1 cellular context compared by ENCODE assay signal in genomic region chr1:27489973-27490741, GRCh38.
TF ChIP-seq lines count a peak whose summit lies in the region.

Gene WASF2 (minus strand): TSS chr1:27490167. CDS start chr1:27428890, 61,277 bp downstream.

TF ChIP-seq in HepG2, 621 proteins besides CTCF, POLR2A, EP300 and RAD21 (continued from another document and continues in another):
- no peak for TF ChIP-seq ZNF280D (CRISPR knock-in tag; IDR thresholded peaks at IDR 0.05)
- TF ChIP-seq ZMAT5 (CRISPR knock-in tag; IDR thresholded peaks at IDR 0.05; ENCODE audit: borderline replicate concordance, low read depth) = no peak
- 0 out of 2 replicates have a peak, but pooled peaks have one; percentile 50 for TF ChIP-seq SATB2 (CRISPR knock-in tag; IDR thresholded peaks at IDR 0.05)
- TF ChIP-seq ZEB1 (IDR thresholded peaks at IDR 0.05; ENCODE audit: insufficient replicate concordance, low read depth) = peak; percentile 64
- TF ChIP-seq PLRG1 (conservative IDR thresholded peaks at IDR 0.05) = no peak
- no peak for TF ChIP-seq FUBP1 (CRISPR knock-in tag; IDR thresholded peaks at IDR 0.05; ENCODE audit: borderline replicate concordance)
- no peak for TF ChIP-seq MAFG (CRISPR knock-in tag; IDR thresholded peaks at IDR 0.05)
- TF ChIP-seq ZNF34 (CRISPR knock-in tag; IDR thresholded peaks at IDR 0.05; ENCODE audit: borderline replicate concordance) = peak; percentile 80; the same call in 1 of the 2 replicates
- TF ChIP-seq ZNF720 (CRISPR knock-in tag; IDR thresholded peaks at IDR 0.05) = no peak
- TF ChIP-seq ZBTB21 (CRISPR knock-in tag; IDR thresholded peaks at IDR 0.05) = peak; percentile 42; the same call in 1 of the 2 replicates
- TF ChIP-seq HMG20A (CRISPR knock-in tag; IDR thresholded peaks at IDR 0.05; ENCODE audit: borderline replicate concordance) = no peak
- TF ChIP-seq ARHGAP35 (CRISPR knock-in tag; IDR thresholded peaks at IDR 0.05; ENCODE audit: borderline replicate concordance) = no peak
- TF ChIP-seq ZNF136 (CRISPR knock-in tag; IDR thresholded peaks at IDR 0.05; ENCODE audit: low read depth) = 0 out of 2 replicates have a peak, but pooled peaks have one; percentile 48
- no peak for TF ChIP-seq PHB2 (IDR thresholded peaks at IDR 0.05; ENCODE audit: partially characterized antibody)
- TF ChIP-seq RFX3 (CRISPR knock-in tag; IDR thresholded peaks at IDR 0.05) = no peak
- no peak for TF ChIP-seq MEIS1 (CRISPR knock-in tag; IDR thresholded peaks at IDR 0.05; ENCODE audit: borderline replicate concordance)
- TF ChIP-seq ZBTB10 (CRISPR knock-in tag; IDR thresholded peaks at IDR 0.05; ENCODE audit: borderline replicate concordance) = no peak
- peak; percentile 91 for TF ChIP-seq GMEB1 (CRISPR knock-in tag; IDR thresholded peaks at IDR 0.05; ENCODE audit: borderline replicate concordance)
- no peak for TF ChIP-seq RFX5 (IDR thresholded peaks at IDR 0.05; ENCODE audit: low read depth, low read length)
- peak; percentile 11; the same call in 1 of the 2 replicates for TF ChIP-seq ZNF143 (CRISPR knock-in tag; IDR thresholded peaks at IDR 0.05)
- TF ChIP-seq NFIB (CRISPR knock-in tag; IDR thresholded peaks at IDR 0.05; ENCODE audit: borderline replicate concordance) = no peak
- TF ChIP-seq MBNL3 (CRISPR knock-in tag; conservative IDR thresholded peaks at IDR 0.05) = no peak
- no peak for TF ChIP-seq ZFP37 (CRISPR knock-in tag; IDR thresholded peaks at IDR 0.05; ENCODE audit: borderline replicate concordance)
- no peak for TF ChIP-seq GTF2F1 (IDR thresholded peaks at IDR 0.05; ENCODE audit: low read length)
- peak; percentile 100 for TF ChIP-seq PRDM10 (CRISPR knock-in tag; IDR thresholded peaks at IDR 0.05; ENCODE audit: low read depth)
- TF ChIP-seq ZNF577 (CRISPR knock-in tag; IDR thresholded peaks at IDR 0.05; ENCODE audit: borderline replicate concordance, low read depth) = no peak
- TF ChIP-seq ZNF501 (CRISPR knock-in tag; IDR thresholded peaks at IDR 0.05) = peak; percentile 82
- no peak for TF ChIP-seq ZKSCAN1 (IDR thresholded peaks at IDR 0.05; ENCODE audit: low read length)
- TF ChIP-seq ZNF383 (CRISPR knock-in tag; IDR thresholded peaks at IDR 0.05; ENCODE audit: borderline replicate concordance) = no peak
- TF ChIP-seq BRCA1 (CRISPR knock-in tag; IDR thresholded peaks at IDR 0.05) = no peak
- TF ChIP-seq CENPBD1 (CRISPR knock-in tag; IDR thresholded peaks at IDR 0.05; ENCODE audit: borderline replicate concordance, low read depth) = no peak
- TF ChIP-seq CREB3 (CRISPR knock-in tag; IDR thresholded peaks at IDR 0.05) = 0 out of 2 replicates have a peak, but pooled peaks have one; percentile 32
- TF ChIP-seq ZFP82 (CRISPR knock-in tag; IDR thresholded peaks at IDR 0.05; ENCODE audit: borderline replicate concordance) = no peak
- no peak for TF ChIP-seq TEAD2 (CRISPR knock-in tag; IDR thresholded peaks at IDR 0.05)
- no peak for TF ChIP-seq SSRP1 (CRISPR knock-in tag; IDR thresholded peaks at IDR 0.05)
- no peak; the same call in 1 of the 2 replicates for TF ChIP-seq GLI4 (CRISPR knock-in tag; IDR thresholded peaks at IDR 0.05; ENCODE audit: borderline replicate concordance)
- peak; percentile 74 for TF ChIP-seq KDM5B (CRISPR knock-in tag; IDR thresholded peaks at IDR 0.05; ENCODE audit: borderline replicate concordance)
- no peak for TF ChIP-seq NFE2 (CRISPR knock-in tag; IDR thresholded peaks at IDR 0.05)
- no peak; the same call in 1 of the 2 replicates for TF ChIP-seq CREBL2 (CRISPR knock-in tag; IDR thresholded peaks at IDR 0.05; ENCODE audit: borderline replicate concordance)
- no peak for TF ChIP-seq HMGA1 (CRISPR knock-in tag; conservative IDR thresholded peaks at IDR 0.05)
- TF ChIP-seq U2AF2 (IDR thresholded peaks at IDR 0.05; ENCODE audit: low read depth, low read length) = no peak
- TF ChIP-seq KLF16 (CRISPR knock-in tag; IDR thresholded peaks at IDR 0.05) = peak in 1 of 2 experiments; percentile 72; a peak in 2 of 4 replicates
- no peak for TF ChIP-seq PTBP1 (IDR thresholded peaks at IDR 0.05; ENCODE audit: low read depth, low read length, poor library complexity, severe bottlenecking)
